Comparison of ENCODE assay signal across 13 cellular contexts in genomic region chr2:8796878-8797550, GRCh38. TPM values are rescaled to one million over a fixed set of nuclear protein-coding genes. Genes with fewer than 3 reads are reported as not detected.
DNase-seq lines count a peak whose midpoint lies in the region; ATAC-seq and TF ChIP-seq lines count a peak whose summit lies in the region.
"Had no signal": no experiment of that assay in that cellular context is flagged by ENCODE, and none has a peak within 500 bp of the region (broad histone marks: within the 10 kb centered on the region; RNA-seq: fewer than 3 reads in every experiment).

No MANE protein-coding gene starts in this region.

- TF ChIP-seq POLR2A in stomach (IDR thresholded peaks at IDR 0.05): no peak

- WGBS in stomach, 5 donors: 77 to 87% (median 82%) methylated on average over 6 of the region's 6 CpGs

- no peaks in the 10 kb centered on the region for H3K4me1 ChIP-seq in stomach
- H3K4me1 ChIP-seq: breast epithelium, vagina had no signal

- peak; percentile 65 for ATAC-seq in GM18858 (IDR thresholded peaks at IDR 0.05; ENCODE audit: unreplicated experiment)
- peak; percentile 83 for ATAC-seq in GM21447 (IDR thresholded peaks at IDR 0.05; ENCODE audit: unreplicated experiment)
- peak; percentile 76 for ATAC-seq in HG03432 (IDR thresholded peaks at IDR 0.05; ENCODE audit: unreplicated experiment)
- ATAC-seq: esophagus mucosa, HCT116, HepG2, T-cell had no signal

- peaks cover 24% of the 10 kb centered on the region for H3K36me3 Mint-ChIP-seq in endothelial cell (ENCODE audit: low read depth, unreplicated experiment)

- no peak overlapping the region for H3K27ac Mint-ChIP-seq in endothelial cell (ENCODE audit: unreplicated experiment)

- H3K9me3 Mint-ChIP-seq in endothelial cell (ENCODE audit: unreplicated experiment): no peaks in the 10 kb centered on the region
- H3K9me3 Mint-ChIP-seq: T-cell had no signal

- no peaks in the 10 kb centered on the region for H3K27me3 ChIP-seq in stomach
- H3K27me3 ChIP-seq: breast epithelium, vagina had no signal

- no peaks in the 10 kb centered on the region for H3K9me3 ChIP-seq in stomach
- H3K9me3 ChIP-seq: breast epithelium, vagina had no signal

- no peak for TF ChIP-seq EP300 in stomach (IDR thresholded peaks at IDR 0.05)

- H3K4me1 Mint-ChIP-seq in endothelial cell (ENCODE audit: unreplicated experiment): no peaks in the 10 kb centered on the region

- H3K4me3 Mint-ChIP-seq in endothelial cell (ENCODE audit: unreplicated experiment): no peak overlapping the region
- H3K4me3 Mint-ChIP-seq: T-cell had no signal

- peak; percentile 14 for DNase-seq in amniotic epithelial cell (ENCODE audit: low read depth)
- no peak for DNase-seq in kidney glomerular epithelial cell (lab: John Stamatoyannopoulos, UW)
- no peak for DNase-seq in stomach
- DNase-seq in endothelial cell (ENCODE audit: low spot score): no peak
- DNase-seq: T-cell had no signal

- H3K27ac ChIP-seq in stomach: no peak overlapping the region
- H3K27ac ChIP-seq: breast epithelium, vagina had no signal

- H3K27me3 Mint-ChIP-seq in endothelial cell (ENCODE audit: unreplicated experiment): no peaks in the 10 kb centered on the region
- H3K27me3 Mint-ChIP-seq: T-cell had no signal

- TF ChIP-seq CTCF in stomach (IDR thresholded peaks at IDR 0.05) (no peak), endothelial cell (IDR thresholded peaks at IDR 0.05; ENCODE audit: unreplicated experiment) (no peak)

- intact Hi-C loops in stomach (cut with DNase I; ENCODE audit: low total_unique reads): no loop called here

- H3K4me3 ChIP-seq in stomach: no peak overlapping the region
- H3K4me3 ChIP-seq: breast epithelium, vagina had no signal

- peaks cover 36 to 100% (median 100%) of the 10 kb centered on the region in 4 donors for H3K36me3 ChIP-seq in stomach

RNA-seq across cellular contexts. Expression of gene KIDINS220, which starts 40.4 kb away (rescaled TPM):
- total RNA-seq in stomach (100 to 1,000 TPM in 2 of 5 donors, 10 to 100 TPM in 3; 53.7 to 160 (median 86.2) TPM), endothelial cell (ENCODE audit: unreplicated experiment) (59.9 TPM)
- 1 to 10 TPM; 3.8 to 8.6 (median 4.0) TPM for polyA plus RNA-seq in stomach
